ENCODE assay signal across 8 cellular contexts in the genomic region with DNA sequence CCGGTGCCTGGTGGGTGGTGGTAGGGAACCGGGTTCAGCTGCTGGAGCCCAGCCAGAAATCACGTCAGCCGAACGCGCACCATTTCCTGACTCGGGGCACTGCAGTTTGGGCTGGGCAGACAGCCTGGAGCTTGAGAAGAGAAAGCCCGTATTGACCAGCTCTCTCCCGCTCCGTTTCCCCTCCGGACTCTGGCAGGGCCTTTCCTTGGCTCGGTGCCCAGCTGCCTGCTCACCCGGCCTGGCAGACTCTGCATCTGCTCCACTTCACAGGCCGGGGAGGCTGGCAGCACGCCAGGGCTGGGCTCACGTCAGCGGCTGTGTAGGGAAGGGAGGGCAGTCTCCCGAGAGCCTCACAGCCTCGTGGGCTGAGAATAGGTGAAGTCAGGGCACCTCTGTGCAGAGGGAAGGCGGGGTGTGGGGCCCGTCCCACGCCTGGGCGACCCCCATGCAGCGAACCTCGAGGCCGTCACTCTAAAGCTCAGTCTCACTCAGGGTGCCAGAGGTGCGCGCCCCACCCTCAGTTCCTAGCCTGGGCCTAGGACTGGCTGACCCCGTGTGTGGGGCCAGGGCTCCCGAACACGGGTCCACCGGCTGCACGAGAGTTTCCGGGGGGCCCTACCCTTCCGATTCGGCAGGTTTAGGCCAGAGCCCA. TPM values are rescaled to one million over a fixed set of nuclear protein-coding genes. Genes with fewer than 3 reads are reported as not detected.
DNase-seq lines count a peak whose midpoint lies in the region; ATAC-seq and TF ChIP-seq lines count a peak whose summit lies in the region.

No MANE protein-coding gene starts in this region.

- H3K27me3 ChIP-seq in hepatocyte, result no peaks in the 10 kb centered on the region
- no peaks in the 10 kb centered on the region for H3K27me3 ChIP-seq in skeletal muscle tissue (ENCODE audit: control insufficient read depth in 3 of 3, insufficient read depth in 3 of 3, low read length in 3 of 3)

- H3K4me1 ChIP-seq in hepatocyte (ENCODE audit: insufficient read depth) (peaks cover 8% of the 10 kb centered on the region), skeletal muscle tissue (ENCODE audit: control insufficient read depth in 3 of 3, insufficient read depth in 3 of 3, low read length in 3 of 3) (peaks cover 25 to 30% (median 26%) of the 10 kb centered on the region in 3 donors)

- TF ChIP-seq CTCF in astrocyte of the spinal cord (IDR thresholded peaks at IDR 0.05; ENCODE audit: low read depth, low read length), result no peak
- no peak for TF ChIP-seq CTCF in hepatocyte (IDR thresholded peaks at IDR 0.05; ENCODE audit: poor library complexity)

- no peaks in the 10 kb centered on the region for H3K79me2 ChIP-seq in hepatocyte

- no peak overlapping the region for H2AFZ ChIP-seq in hepatocyte

- H3K36me3 ChIP-seq in hepatocyte (replicated peaks; ENCODE audit: insufficient read depth, low read depth), result no peaks in the 10 kb centered on the region
- H3K36me3 ChIP-seq in skeletal muscle tissue (ENCODE audit: control insufficient read depth in 3 of 3, insufficient read depth in 3 of 3, low read length in 3 of 3), result no peaks in the 10 kb centered on the region

- in situ Hi-C loops in astrocyte of the spinal cord (cut with HindIII; ENCODE audit: low sequenced_read_pairs), result no loop called here

- H3K9ac ChIP-seq in skeletal muscle tissue (ENCODE audit: low read depth in 1 of 3, low read length in 3 of 3), result peak overlapping the region; percentile 63 to 79 (median 65)

- no peaks in the 10 kb centered on the region for H3K9me2 ChIP-seq in hepatocyte (replicated peaks; ENCODE audit: insufficient read depth)

- DNase-seq in GM03348 (ENCODE audit: low spot score), result peak; percentile 92
- peak; percentile 86 for DNase-seq in MV-4-11 (lab: John Stamatoyannopoulos, UW)
- peak; percentile 94 for DNase-seq in astrocyte of the spinal cord (ENCODE audit: low read depth, low spot score)
- peak; percentile 97 for DNase-seq in hepatocyte (ENCODE audit: low spot score)
- no peak for DNase-seq in NK-92 (lab: John Stamatoyannopoulos, UW; ENCODE audit: unreplicated experiment)

- H3K27ac ChIP-seq in hepatocyte (peak overlapping the region; percentile 49), skeletal muscle tissue (ENCODE audit: low read depth, low read length) (peak overlapping the region; percentile 60)

- WGBS in hepatocyte (ENCODE audit: low lambda C conversion rate, missing lambda C conversion rate), result 56% methylated on average over 36 of the region's 36 CpGs

- peak; percentile 95 for ATAC-seq in SK-N-SH treated with all-trans-retinoic acid at 6 μM for 48 hours
- no peak for ATAC-seq in HG03521 (IDR thresholded peaks at IDR 0.05; ENCODE audit: unreplicated experiment)

- H3K4me2 ChIP-seq in hepatocyte, result no peak overlapping the region

- H3K9me3 ChIP-seq in hepatocyte (ENCODE audit: low read depth) (no peaks in the 10 kb centered on the region), skeletal muscle tissue (ENCODE audit: control insufficient read depth in 3 of 3, low read length in 3 of 3) (no peaks in the 10 kb centered on the region)

- no peaks in the 10 kb centered on the region for H4K20me1 ChIP-seq in hepatocyte (ENCODE audit: insufficient read depth, poor library complexity, severe bottlenecking)

- H3K4me3 ChIP-seq in astrocyte of the spinal cord (ENCODE audit: low read depth, low read length), result no peak overlapping the region
- no peak overlapping the region for H3K4me3 ChIP-seq in hepatocyte
- H3K4me3 ChIP-seq in skeletal muscle tissue (ENCODE audit: low read length in 3 of 3), result peak overlapping the region; percentile 30 to 67 (median 67)

TF ChIP-seq in SK-N-SH treated with all-trans-retinoic acid at 6 μM for 48 hours, 23 proteins besides CTCF, POLR2A, EP300 and RAD21:
- TF ChIP-seq SNAI2 (CRISPR knock-in tag; IDR thresholded peaks at IDR 0.05), result no peak; the same call in 1 of the 2 replicates
- peak; percentile 69 for TF ChIP-seq ZNF8 (CRISPR knock-in tag; IDR thresholded peaks at IDR 0.05)
- TF ChIP-seq ZFP3 (CRISPR knock-in tag; IDR thresholded peaks at IDR 0.05), result peak; percentile 95
- TF ChIP-seq ISL1 (CRISPR knock-in tag; IDR thresholded peaks at IDR 0.05), result 0 out of 2 replicates have a peak, but pooled peaks have one; percentile 13
- TF ChIP-seq TCF4 (CRISPR knock-in tag; IDR thresholded peaks at IDR 0.05; ENCODE audit: borderline replicate concordance), result peak; percentile 77
- TF ChIP-seq, protein P1, sequence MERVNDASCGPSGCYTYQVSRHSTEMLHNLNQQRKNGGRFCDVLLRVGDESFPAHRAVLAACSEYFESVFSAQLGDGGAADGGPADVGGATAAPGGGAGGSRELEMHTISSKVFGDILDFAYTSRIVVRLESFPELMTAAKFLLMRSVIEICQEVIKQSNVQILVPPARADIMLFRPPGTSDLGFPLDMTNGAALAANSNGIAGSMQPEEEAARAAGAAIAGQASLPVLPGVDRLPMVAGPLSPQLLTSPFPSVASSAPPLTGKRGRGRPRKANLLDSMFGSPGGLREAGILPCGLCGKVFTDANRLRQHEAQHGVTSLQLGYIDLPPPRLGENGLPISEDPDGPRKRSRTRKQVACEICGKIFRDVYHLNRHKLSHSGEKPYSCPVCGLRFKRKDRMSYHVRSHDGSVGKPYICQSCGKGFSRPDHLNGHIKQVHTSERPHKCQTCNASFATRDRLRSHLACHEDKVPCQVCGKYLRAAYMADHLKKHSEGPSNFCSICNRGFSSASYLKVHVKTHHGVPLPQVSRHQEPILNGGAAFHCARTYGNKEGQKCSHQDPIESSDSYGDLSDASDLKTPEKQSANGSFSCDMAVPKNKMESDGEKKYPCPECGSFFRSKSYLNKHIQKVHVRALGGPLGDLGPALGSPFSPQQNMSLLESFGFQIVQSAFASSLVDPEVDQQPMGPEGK (CRISPR knock-in tag; IDR thresholded peaks at IDR 0.05; ENCODE audit: borderline replicate concordance), result no peak
- no peak for TF ChIP-seq ARNTL (CRISPR knock-in tag; IDR thresholded peaks at IDR 0.05; ENCODE audit: borderline replicate concordance, low read depth)
- 0 out of 2 replicates have a peak, but pooled peaks have one; percentile 58 for TF ChIP-seq CSDC2 (CRISPR knock-in tag; IDR thresholded peaks at IDR 0.05)
- 0 out of 2 replicates have a peak, but pooled peaks have one; percentile 10 for TF ChIP-seq ESRRG (CRISPR knock-in tag; IDR thresholded peaks at IDR 0.05)
- TF ChIP-seq, protein P2, sequence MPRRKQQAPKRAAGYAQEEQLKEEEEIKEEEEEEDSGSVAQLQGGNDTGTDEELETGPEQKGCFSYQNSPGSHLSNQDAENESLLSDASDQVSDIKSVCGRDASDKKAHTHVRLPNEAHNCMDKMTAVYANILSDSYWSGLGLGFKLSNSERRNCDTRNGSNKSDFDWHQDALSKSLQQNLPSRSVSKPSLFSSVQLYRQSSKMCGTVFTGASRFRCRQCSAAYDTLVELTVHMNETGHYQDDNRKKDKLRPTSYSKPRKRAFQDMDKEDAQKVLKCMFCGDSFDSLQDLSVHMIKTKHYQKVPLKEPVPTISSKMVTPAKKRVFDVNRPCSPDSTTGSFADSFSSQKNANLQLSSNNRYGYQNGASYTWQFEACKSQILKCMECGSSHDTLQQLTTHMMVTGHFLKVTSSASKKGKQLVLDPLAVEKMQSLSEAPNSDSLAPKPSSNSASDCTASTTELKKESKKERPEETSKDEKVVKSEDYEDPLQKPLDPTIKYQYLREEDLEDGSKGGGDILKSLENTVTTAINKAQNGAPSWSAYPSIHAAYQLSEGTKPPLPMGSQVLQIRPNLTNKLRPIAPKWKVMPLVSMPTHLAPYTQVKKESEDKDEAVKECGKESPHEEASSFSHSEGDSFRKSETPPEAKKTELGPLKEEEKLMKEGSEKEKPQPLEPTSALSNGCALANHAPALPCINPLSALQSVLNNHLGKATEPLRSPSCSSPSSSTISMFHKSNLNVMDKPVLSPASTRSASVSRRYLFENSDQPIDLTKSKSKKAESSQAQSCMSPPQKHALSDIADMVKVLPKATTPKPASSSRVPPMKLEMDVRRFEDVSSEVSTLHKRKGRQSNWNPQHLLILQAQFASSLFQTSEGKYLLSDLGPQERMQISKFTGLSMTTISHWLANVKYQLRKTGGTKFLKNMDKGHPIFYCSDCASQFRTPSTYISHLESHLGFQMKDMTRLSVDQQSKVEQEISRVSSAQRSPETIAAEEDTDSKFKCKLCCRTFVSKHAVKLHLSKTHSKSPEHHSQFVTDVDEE (CRISPR knock-in tag; IDR thresholded peaks at IDR 0.05), result peak; percentile 43; the same call in 1 of the 2 replicates
- TF ChIP-seq ZNF70 (CRISPR knock-in tag; IDR thresholded peaks at IDR 0.05), result peak; percentile 64

RNA-seq across cellular contexts. Expression of a gene that starts 59.1 kb away (rescaled TPM):
- not detected in 2 replicates for total RNA-seq in hepatocyte
- not detected in 2 replicates for polyA plus RNA-seq in hepatocyte
- not detected for total RNA-seq in skeletal muscle tissue

Comparison
In these comparisons a context has a peak if more than half of its experiments do, and no peak if none do; other contexts are left out.
1. H3K4me3 ChIP-seq: peak in skeletal muscle tissue (3 of 3); none in astrocyte of the spinal cord (single experiment) and hepatocyte (single experiment).